Comparison of ENCODE assay signal across 1 cellular context in the genomic region with DNA sequence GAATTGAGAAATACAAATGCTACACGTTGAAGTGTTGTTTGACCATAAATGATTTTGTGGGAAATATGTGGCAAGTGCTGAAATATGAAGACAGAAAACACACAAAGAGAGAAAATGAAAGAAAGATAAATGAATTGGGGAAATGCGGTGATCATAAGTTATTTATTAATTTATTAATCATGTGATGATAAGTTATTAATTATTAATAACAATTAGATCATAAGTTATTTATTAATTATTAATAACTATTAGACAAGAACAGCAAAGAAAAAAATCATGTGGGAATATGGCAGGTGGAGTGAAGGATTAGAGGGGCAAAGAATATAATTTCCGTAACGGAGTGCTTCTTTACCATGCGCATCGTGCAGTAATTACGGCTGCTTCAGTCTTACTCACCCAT.
DNase-seq lines count a peak whose midpoint lies in the region; ATAC-seq, FAIRE-seq and TF ChIP-seq lines count a peak whose summit lies in the region.
"Not testable (repeated sequence)": the region's sequence is repeated elsewhere in the genome, so short reads cannot be mapped to it uniquely, and the experiment has no call there.

No MANE protein-coding gene starts in this region.

- H4K20me1 ChIP-seq in K562 (replicated peaks; ENCODE audit: control insufficient read depth, insufficient read depth, low read length), result not testable (repeated sequence)

- H3K4me3 ChIP-seq in K562, result not testable (repeated sequence)

- POLR2A ChIA-PET in K562 (lab: Yijun Ruan, JAX), result not testable (repeated sequence)

- intact Hi-C loops in K562 (cut with micrococcal nuclease), result not testable (repeated sequence)

- TF ChIP-seq EP300 in K562 (IDR thresholded peaks at IDR 0.05; ENCODE audit: low read length), result not testable (repeated sequence)

- H3K4me2 ChIP-seq in K562 (ENCODE audit: insufficient read depth, low read length), result not testable (repeated sequence)

- ATAC-seq in K562, result not testable (repeated sequence)

- not testable (repeated sequence) for FAIRE-seq in K562 (lab: Jason Lieb, UNC)

- TF ChIP-seq POLR2A in K562 (conservative IDR thresholded peaks at IDR 0.05), result not testable (repeated sequence)

- not testable (repeated sequence) for TF ChIP-seq RAD21 in K562 (CRISPR knock-in tag; conservative IDR thresholded peaks at IDR 0.05 in 1 of 2, IDR thresholded peaks at IDR 0.05 in 1 of 2)

- not testable (repeated sequence) for DNase-seq in K562 (ENCODE audit: extremely low read depth in 1 of 4, low spot score in 3 of 4)

- WGBS in K562 (ENCODE audit: insufficient coverage, low coverage, missing lambda C conversion rate), result 81% methylated on average over 4 of the region's 7 CpGs

- H2AFZ ChIP-seq in K562 (ENCODE audit: low read depth, low read length), result not testable (repeated sequence)

- not testable (repeated sequence) for H3K9me1 ChIP-seq in K562 (ENCODE audit: control insufficient read depth, insufficient read depth, low read length)

- not testable (repeated sequence) for H3K4me1 ChIP-seq in K562 (replicated peaks in 1 of 2; ENCODE audit: control insufficient read depth in 2 of 2, insufficient read depth in 2 of 2, low read length in 2 of 2)

- CTCF ChIA-PET in K562 (lab: Yijun Ruan, JAX; ENCODE audit: low intra/inter-chr PET ratio), result not testable (repeated sequence)

- not testable (repeated sequence) for H3K27ac ChIP-seq in K562 (ENCODE audit: extremely low read depth, low read depth, low read length)

- BruUV-seq in K562 (replicated peaks; lab: Mats Ljungman, UMichigan), result not testable (repeated sequence)

- not testable (repeated sequence) for H3K27me3 ChIP-seq in K562 (ENCODE audit: control insufficient read depth in 2 of 2, insufficient read depth in 2 of 2, low read length in 2 of 2)

- H3K79me2 ChIP-seq in K562 (ENCODE audit: control insufficient read depth, insufficient read depth, low read length), result not testable (repeated sequence)

- in situ Hi-C loops in K562 (cut with MboI), result not testable (repeated sequence)

- TF ChIP-seq CTCF in K562 (IDR thresholded peaks at IDR 0.05 in 2 of 3, conservative IDR thresholded peaks at IDR 0.05 in 1 of 3; ENCODE audit: insufficient read depth in 2 of 3, low read depth in 1 of 3, low read length in 3 of 3), result not testable (repeated sequence)

- not testable (repeated sequence) for H3K36me3 ChIP-seq in K562 (ENCODE audit: control insufficient read depth, insufficient read depth, low read length)

- H3K9me3 ChIP-seq in K562 (replicated peaks; ENCODE audit: control insufficient read depth, insufficient read depth, low read depth, low read length), result not testable (repeated sequence)

- H3K9ac ChIP-seq in K562 (ENCODE audit: insufficient read depth in 1 of 2, low read depth in 2 of 2, low read length in 2 of 2), result not testable (repeated sequence)

TF ChIP-seq in K562, 482 proteins besides CTCF, POLR2A, EP300 and RAD21:
- TF ChIP-seq DACH1 (IDR thresholded peaks at IDR 0.05; ENCODE audit: partially characterized antibody), result peak; percentile 98
- peak in 1 of 2 experiments; percentile 95; a peak in 2 of 4 replicates for TF ChIP-seq MCM7 (IDR thresholded peaks at IDR 0.05)
